1 cellular context compared by ENCODE assay signal in the genomic region with DNA sequence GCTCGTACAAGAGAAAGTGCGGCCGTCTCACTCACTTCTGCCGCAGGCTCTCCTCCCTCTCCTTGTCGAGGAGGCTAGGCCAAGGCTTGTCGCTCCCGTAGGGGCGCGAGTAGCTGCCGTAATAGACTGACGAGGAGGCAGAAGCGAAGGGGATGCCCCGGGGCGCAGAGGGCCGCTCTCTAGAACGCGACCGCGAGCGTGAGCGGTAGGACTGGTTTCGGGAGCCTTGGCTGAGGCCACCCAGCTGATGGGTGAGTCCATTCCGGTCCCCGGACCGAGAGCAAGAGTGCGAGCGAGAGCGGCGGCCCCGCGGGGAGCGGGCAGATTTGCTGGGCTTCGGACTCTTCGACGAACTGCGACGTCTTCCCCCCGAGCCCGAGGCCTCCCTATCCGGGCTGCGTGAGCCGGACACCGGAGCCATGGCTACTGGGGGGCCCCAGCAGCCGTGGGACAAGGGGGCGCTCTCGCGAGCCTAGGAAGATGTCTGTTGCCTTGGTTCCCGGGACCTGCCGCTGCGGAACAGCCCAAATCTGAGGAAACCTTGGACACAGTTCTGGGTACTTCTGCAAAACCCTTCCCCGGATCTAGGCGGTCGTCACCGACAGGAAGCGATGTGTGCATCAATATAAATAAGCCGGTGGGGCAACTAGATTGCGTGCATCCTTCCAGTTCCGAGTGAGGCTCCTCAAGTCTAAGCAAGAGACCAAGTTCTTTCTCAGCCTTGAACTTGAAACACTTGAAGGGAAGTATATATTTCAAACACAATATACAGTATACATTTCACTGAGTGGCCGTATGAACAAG.
TF ChIP-seq lines count a peak whose summit lies in the region.

Gene NKAP, minus strand, starts transcription at position 567 of the 804 bp plus-strand sequence. Its CDS starts 146 bp downstream, at position 421.

TF ChIP-seq in HepG2, 621 proteins besides CTCF, POLR2A, EP300 and RAD21 (continued from another document and continues in another):
- TF ChIP-seq ZNF574 (CRISPR knock-in tag; IDR thresholded peaks at IDR 0.05): peak; percentile 84
- peak; percentile 67; the same call in 1 of the 2 replicates for TF ChIP-seq NR2C2 (CRISPR knock-in tag; IDR thresholded peaks at IDR 0.05; ENCODE audit: borderline replicate concordance)
- TF ChIP-seq, protein P1, sequence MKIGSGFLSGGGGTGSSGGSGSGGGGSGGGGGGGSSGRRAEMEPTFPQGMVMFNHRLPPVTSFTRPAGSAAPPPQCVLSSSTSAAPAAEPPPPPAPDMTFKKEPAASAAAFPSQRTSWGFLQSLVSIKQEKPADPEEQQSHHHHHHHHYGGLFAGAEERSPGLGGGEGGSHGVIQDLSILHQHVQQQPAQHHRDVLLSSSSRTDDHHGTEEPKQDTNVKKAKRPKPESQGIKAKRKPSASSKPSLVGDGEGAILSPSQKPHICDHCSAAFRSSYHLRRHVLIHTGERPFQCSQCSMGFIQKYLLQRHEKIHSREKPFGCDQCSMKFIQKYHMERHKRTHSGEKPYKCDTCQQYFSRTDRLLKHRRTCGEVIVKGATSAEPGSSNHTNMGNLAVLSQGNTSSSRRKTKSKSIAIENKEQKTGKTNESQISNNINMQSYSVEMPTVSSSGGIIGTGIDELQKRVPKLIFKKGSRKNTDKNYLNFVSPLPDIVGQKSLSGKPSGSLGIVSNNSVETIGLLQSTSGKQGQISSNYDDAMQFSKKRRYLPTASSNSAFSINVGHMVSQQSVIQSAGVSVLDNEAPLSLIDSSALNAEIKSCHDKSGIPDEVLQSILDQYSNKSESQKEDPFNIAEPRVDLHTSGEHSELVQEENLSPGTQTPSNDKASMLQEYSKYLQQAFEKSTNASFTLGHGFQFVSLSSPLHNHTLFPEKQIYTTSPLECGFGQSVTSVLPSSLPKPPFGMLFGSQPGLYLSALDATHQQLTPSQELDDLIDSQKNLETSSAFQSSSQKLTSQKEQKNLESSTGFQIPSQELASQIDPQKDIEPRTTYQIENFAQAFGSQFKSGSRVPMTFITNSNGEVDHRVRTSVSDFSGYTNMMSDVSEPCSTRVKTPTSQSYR (CRISPR knock-in tag; IDR thresholded peaks at IDR 0.05; ENCODE audit: borderline replicate concordance): no peak
- TF ChIP-seq ZNF382 (CRISPR knock-in tag; IDR thresholded peaks at IDR 0.05; ENCODE audit: borderline replicate concordance): no peak
- TF ChIP-seq TSC22D2 (CRISPR knock-in tag; IDR thresholded peaks at IDR 0.05; ENCODE audit: borderline replicate concordance): no peak
- TF ChIP-seq POLR2AphosphoS2 (IDR thresholded peaks at IDR 0.05; ENCODE audit: low read depth, low read length): no peak
- TF ChIP-seq TFE3 (CRISPR knock-in tag; IDR thresholded peaks at IDR 0.05): no peak
- TF ChIP-seq, protein P2, sequence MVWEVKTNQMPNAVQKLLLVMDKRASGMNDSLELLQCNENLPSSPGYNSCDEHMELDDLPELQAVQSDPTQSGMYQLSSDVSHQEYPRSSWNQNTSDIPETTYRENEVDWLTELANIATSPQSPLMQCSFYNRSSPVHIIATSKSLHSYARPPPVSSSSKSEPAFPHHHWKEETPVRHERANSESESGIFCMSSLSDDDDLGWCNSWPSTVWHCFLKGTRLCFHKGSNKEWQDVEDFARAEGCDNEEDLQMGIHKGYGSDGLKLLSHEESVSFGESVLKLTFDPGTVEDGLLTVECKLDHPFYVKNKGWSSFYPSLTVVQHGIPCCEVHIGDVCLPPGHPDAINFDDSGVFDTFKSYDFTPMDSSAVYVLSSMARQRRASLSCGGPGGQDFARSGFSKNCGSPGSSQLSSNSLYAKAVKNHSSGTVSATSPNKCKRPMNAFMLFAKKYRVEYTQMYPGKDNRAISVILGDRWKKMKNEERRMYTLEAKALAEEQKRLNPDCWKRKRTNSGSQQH (CRISPR knock-in tag; IDR thresholded peaks at IDR 0.05; ENCODE audit: low read depth): no peak
- TF ChIP-seq SP140L (CRISPR knock-in tag; IDR thresholded peaks at IDR 0.05; ENCODE audit: borderline replicate concordance): peak; percentile 55; the same call in 1 of the 2 replicates
- no peak for TF ChIP-seq ZBTB1 (CRISPR knock-in tag; IDR thresholded peaks at IDR 0.05; ENCODE audit: borderline replicate concordance)
- TF ChIP-seq NAIF1 (CRISPR knock-in tag; IDR thresholded peaks at IDR 0.05; ENCODE audit: borderline replicate concordance): no peak
- no peak for TF ChIP-seq ATRX (CRISPR knock-in tag; IDR thresholded peaks at IDR 0.05; ENCODE audit: borderline replicate concordance)
- no peak for TF ChIP-seq NFRKB (IDR thresholded peaks at IDR 0.05)
- 0 out of 2 replicates have a peak, but pooled peaks have one; percentile 57 for TF ChIP-seq ZNF670 (CRISPR knock-in tag; IDR thresholded peaks at IDR 0.05; ENCODE audit: borderline replicate concordance)
- TF ChIP-seq ZNF792 (CRISPR knock-in tag; IDR thresholded peaks at IDR 0.05): no peak
- no peak for TF ChIP-seq MATR3 (CRISPR knock-in tag; IDR thresholded peaks at IDR 0.05)
- TF ChIP-seq NFE2L2 (IDR thresholded peaks at IDR 0.05; ENCODE audit: low read length): no peak
- TF ChIP-seq ZNF17 (CRISPR knock-in tag; IDR thresholded peaks at IDR 0.05): no peak
- TF ChIP-seq MED1 (CRISPR knock-in tag; IDR thresholded peaks at IDR 0.05): peak; percentile 40; the same call in 1 of the 2 replicates
- TF ChIP-seq HNRNPLL (IDR thresholded peaks at IDR 0.05; ENCODE audit: low read depth, low read length, poor library complexity, severe bottlenecking): no peak
- TF ChIP-seq NR2F2 (IDR thresholded peaks at IDR 0.05; ENCODE audit: borderline replicate concordance, low read depth): no peak
- no peak for TF ChIP-seq ZFYVE20 (CRISPR knock-in tag; IDR thresholded peaks at IDR 0.05; ENCODE audit: borderline replicate concordance, low read depth)
- no peak for TF ChIP-seq RARG (CRISPR knock-in tag; IDR thresholded peaks at IDR 0.05; ENCODE audit: low read depth)
- peak; percentile 64 for TF ChIP-seq POLR2AphosphoS5 (IDR thresholded peaks at IDR 0.05; ENCODE audit: low read depth, low read length)
- TF ChIP-seq ZNF10 (CRISPR knock-in tag; IDR thresholded peaks at IDR 0.05; ENCODE audit: borderline replicate concordance, low read depth): no peak
- TF ChIP-seq ZNF780A (CRISPR knock-in tag; IDR thresholded peaks at IDR 0.05): no peak
- TF ChIP-seq CBX1 (IDR thresholded peaks at IDR 0.05; ENCODE audit: low read depth): no peak
- TF ChIP-seq E2F5 (CRISPR knock-in tag; conservative IDR thresholded peaks at IDR 0.05): no peak
- no peak for TF ChIP-seq ZNF75D (CRISPR knock-in tag; IDR thresholded peaks at IDR 0.05; ENCODE audit: borderline replicate concordance)
- TF ChIP-seq, protein P3, sequence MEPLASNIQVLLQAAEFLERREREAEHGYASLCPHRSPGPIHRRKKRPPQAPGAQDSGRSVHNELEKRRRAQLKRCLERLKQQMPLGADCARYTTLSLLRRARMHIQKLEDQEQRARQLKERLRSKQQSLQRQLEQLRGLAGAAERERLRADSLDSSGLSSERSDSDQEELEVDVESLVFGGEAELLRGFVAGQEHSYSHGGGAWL (CRISPR knock-in tag; IDR thresholded peaks at IDR 0.05): peak; percentile 30; the same call in 1 of the 2 replicates
- TF ChIP-seq ZNF564 (CRISPR knock-in tag; IDR thresholded peaks at IDR 0.05): 0 out of 2 replicates have a peak, but pooled peaks have one; percentile 48
- TF ChIP-seq, protein P4, sequence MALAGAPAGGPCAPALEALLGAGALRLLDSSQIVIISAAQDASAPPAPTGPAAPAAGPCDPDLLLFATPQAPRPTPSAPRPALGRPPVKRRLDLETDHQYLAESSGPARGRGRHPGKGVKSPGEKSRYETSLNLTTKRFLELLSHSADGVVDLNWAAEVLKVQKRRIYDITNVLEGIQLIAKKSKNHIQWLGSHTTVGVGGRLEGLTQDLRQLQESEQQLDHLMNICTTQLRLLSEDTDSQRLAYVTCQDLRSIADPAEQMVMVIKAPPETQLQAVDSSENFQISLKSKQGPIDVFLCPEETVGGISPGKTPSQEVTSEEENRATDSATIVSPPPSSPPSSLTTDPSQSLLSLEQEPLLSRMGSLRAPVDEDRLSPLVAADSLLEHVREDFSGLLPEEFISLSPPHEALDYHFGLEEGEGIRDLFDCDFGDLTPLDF (CRISPR knock-in tag; IDR thresholded peaks at IDR 0.05): peak; percentile 33; the same call in 1 of the 2 replicates
- TF ChIP-seq NFKB2 (CRISPR knock-in tag; IDR thresholded peaks at IDR 0.05; ENCODE audit: borderline replicate concordance): no peak
- no peak for TF ChIP-seq ZSCAN20 (CRISPR knock-in tag; IDR thresholded peaks at IDR 0.05; ENCODE audit: borderline replicate concordance)
- TF ChIP-seq FOXO1 (CRISPR knock-in tag; IDR thresholded peaks at IDR 0.05): no peak
- no peak for TF ChIP-seq ZNF430 (CRISPR knock-in tag; IDR thresholded peaks at IDR 0.05)
- no peak for TF ChIP-seq ZNF260 (CRISPR knock-in tag; IDR thresholded peaks at IDR 0.05; ENCODE audit: borderline replicate concordance, low read depth)
- no peak for TF ChIP-seq ZBTB7B (CRISPR knock-in tag; IDR thresholded peaks at IDR 0.05)
- TF ChIP-seq ZFP90 (CRISPR knock-in tag; IDR thresholded peaks at IDR 0.05; ENCODE audit: borderline replicate concordance): peak; percentile 49; the same call in 1 of the 2 replicates
- TF ChIP-seq ZBTB49 (CRISPR knock-in tag; IDR thresholded peaks at IDR 0.05; ENCODE audit: borderline replicate concordance): no peak
- no peak for TF ChIP-seq ZNF678 (CRISPR knock-in tag; IDR thresholded peaks at IDR 0.05)
- TF ChIP-seq RBM39 (IDR thresholded peaks at IDR 0.05; ENCODE audit: low read depth, low read length, poor library complexity, severe bottlenecking): no peak
- TF ChIP-seq PAF1 (CRISPR knock-in tag; IDR thresholded peaks at IDR 0.05): no peak
- TF ChIP-seq FOXC1 (CRISPR knock-in tag; IDR thresholded peaks at IDR 0.05; ENCODE audit: borderline replicate concordance): no peak
- no peak for TF ChIP-seq PAWR (CRISPR knock-in tag; IDR thresholded peaks at IDR 0.05; ENCODE audit: borderline replicate concordance)
- TF ChIP-seq, protein P5, sequence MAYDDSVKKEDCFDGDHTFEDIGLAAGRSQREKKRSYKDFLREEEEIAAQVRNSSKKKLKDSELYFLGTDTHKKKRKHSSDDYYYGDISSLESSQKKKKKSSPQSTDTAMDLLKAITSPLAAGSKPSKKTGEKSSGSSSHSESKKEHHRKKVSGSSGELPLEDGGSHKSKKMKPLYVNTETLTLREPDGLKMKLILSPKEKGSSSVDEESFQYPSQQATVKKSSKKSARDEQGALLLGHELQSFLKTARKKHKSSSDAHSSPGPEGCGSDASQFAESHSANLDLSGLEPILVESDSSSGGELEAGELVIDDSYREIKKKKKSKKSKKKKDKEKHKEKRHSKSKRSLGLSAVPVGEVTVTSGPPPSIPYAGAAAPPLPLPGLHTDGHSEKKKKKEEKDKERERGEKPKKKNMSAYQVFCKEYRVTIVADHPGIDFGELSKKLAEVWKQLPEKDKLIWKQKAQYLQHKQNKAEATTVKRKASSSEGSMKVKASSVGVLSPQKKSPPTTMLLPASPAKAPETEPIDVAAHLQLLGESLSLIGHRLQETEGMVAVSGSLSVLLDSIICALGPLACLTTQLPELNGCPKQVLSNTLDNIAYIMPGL (CRISPR knock-in tag; IDR thresholded peaks at IDR 0.05; ENCODE audit: borderline replicate concordance in 1 of 2, low read depth in 1 of 2): peak; percentile 73 to 84; a peak in 3 of 4 replicates
- TF ChIP-seq ZNF567 (CRISPR knock-in tag; IDR thresholded peaks at IDR 0.05; ENCODE audit: borderline replicate concordance): no peak
